1 cellular context compared by ENCODE assay signal in genomic region chr2:30249354-30249753, GRCh38.
TF ChIP-seq lines count a peak whose summit lies in the region.

No MANE protein-coding gene starts in this region.

TF ChIP-seq in GM23338, 12 proteins besides CTCF, POLR2A, EP300 and RAD21:
- TF ChIP-seq REST (IDR thresholded peaks at IDR 0.05; ENCODE audit: unreplicated experiment) (no peak), JUNB (IDR thresholded peaks at IDR 0.05; ENCODE audit: unreplicated experiment) (no peak), STAT1 (IDR thresholded peaks at IDR 0.05; ENCODE audit: unreplicated experiment) (no peak), NANOG (IDR thresholded peaks at IDR 0.05; ENCODE audit: borderline replicate concordance) (no peak), ETS1 (IDR thresholded peaks at IDR 0.05) (no peak), ZNF331 (CRISPR knock-in tag; IDR thresholded peaks at IDR 0.05; ENCODE audit: low read depth) (no peak), CREB1 (CRISPR knock-in tag; IDR thresholded peaks at IDR 0.05; ENCODE audit: low read depth) (no peak), EZH2phosphoT487 (IDR thresholded peaks at IDR 0.05; ENCODE audit: unreplicated experiment) (no peak), EZH2 (IDR thresholded peaks at IDR 0.05; ENCODE audit: low read depth, unreplicated experiment) (no peak), ZNF114 (CRISPR knock-in tag; IDR thresholded peaks at IDR 0.05) (no peak), ZNF462 (CRISPR knock-in tag; IDR thresholded peaks at IDR 0.05) (no peak), POLR2AphosphoS5 (IDR thresholded peaks at IDR 0.05; ENCODE audit: low read depth) (no peak)
